Comparison of ENCODE assay signal across 9 cellular contexts in genomic region chr13:28754698-28755545, GRCh38. TPM values are rescaled to one million over a fixed set of nuclear protein-coding genes. Genes with fewer than 3 reads are reported as not detected.
DNase-seq lines count a peak whose midpoint lies in the region; ATAC-seq and TF ChIP-seq lines count a peak whose summit lies in the region.
"Had no signal": no experiment of that assay in that cellular context is flagged by ENCODE, and none has a peak within 500 bp of the region (broad histone marks: within the 10 kb centered on the region; RNA-seq: fewer than 3 reads in every experiment).

No MANE protein-coding gene starts in this region.

- POLR2A ChIA-PET in CD4-positive, alpha-beta T cell (lab: Charles Lee) = no interaction called here

- H3K36me3 ChIP-seq in KOPT-K1 (ENCODE audit: insufficient read depth, low read length) (no peaks in the 10 kb centered on the region), uterus (no peaks in the 10 kb centered on the region)
- H3K36me3 ChIP-seq: tibial nerve had no signal

- peak overlapping the region; percentile 49 for H3K27ac Mint-ChIP-seq in CD4-positive, alpha-beta T cell

- no peak overlapping the region for H3K27ac ChIP-seq in CD4-positive, alpha-beta T cell (ENCODE audit: low read depth, low read length)
- peak overlapping the region; percentile 42 for H3K27ac ChIP-seq in KOPT-K1 (ENCODE audit: low read depth, low read length, poor library complexity, severe bottlenecking)
- peak overlapping the region; percentile 21 to 69 for H3K27ac ChIP-seq in uterus

- intact Hi-C loops in CD4-positive, alpha-beta T cell (cut with DNase I, micrococcal nuclease) = no loop called here
- intact Hi-C loops in uterus (cut with DNase I; ENCODE audit: low total_unique reads) = no loop called here

- H3K36me3 Mint-ChIP-seq in CD4-positive, alpha-beta T cell (ENCODE audit: low read depth) = no peaks in the 10 kb centered on the region

- peaks cover 13% of the 10 kb centered on the region for H3K4me1 Mint-ChIP-seq in CD4-positive, alpha-beta T cell (ENCODE audit: low read depth)

- H3K4me3 Mint-ChIP-seq in CD4-positive, alpha-beta T cell = peak overlapping the region; percentile 63

- H3K4me1 ChIP-seq in uterus = no peaks in the 10 kb centered on the region

- H3K4me3 ChIP-seq in astrocyte of the spinal cord (ENCODE audit: low read depth, low read length) (no peak overlapping the region), uterus (peak overlapping the region in 1 of 2 donors; percentile 7)

- CTCF ChIA-PET in CD4-positive, alpha-beta T cell (lab: Charles Lee) = no interaction called here

- H3K9me3 ChIP-seq in CD4-positive, alpha-beta T cell (ENCODE audit: control insufficient read depth, low read length) = peaks cover 5% of the 10 kb centered on the region
- H3K9me3 ChIP-seq in KOPT-K1 (ENCODE audit: insufficient read depth, low read length, poor library complexity, severe bottlenecking) (peaks cover 30% of the 10 kb centered on the region), uterus (peaks cover 0 to 3% of the 10 kb centered on the region in 2 donors)

- TF ChIP-seq CTCF in CD4-positive, alpha-beta T cell (IDR thresholded peaks at IDR 0.05) = no peak
- no peak for TF ChIP-seq CTCF in astrocyte of the spinal cord (IDR thresholded peaks at IDR 0.05; ENCODE audit: low read depth, low read length)
- no peak for TF ChIP-seq CTCF in uterus (IDR thresholded peaks at IDR 0.05)

- no peak for TF ChIP-seq POLR2A in uterus (IDR thresholded peaks at IDR 0.05)

- H3K9me3 Mint-ChIP-seq in CD4-positive, alpha-beta T cell = peaks cover 7% of the 10 kb centered on the region

- in situ Hi-C loops in astrocyte of the spinal cord (cut with HindIII; ENCODE audit: low sequenced_read_pairs) = no loop called here

- no peaks in the 10 kb centered on the region for H3K27me3 Mint-ChIP-seq in CD4-positive, alpha-beta T cell

- no peak for DNase-seq in CD4-positive, alpha-beta T cell
- DNase-seq in astrocyte of the spinal cord (ENCODE audit: low read depth, low spot score) (peak; percentile 45), left kidney (ENCODE audit: low read depth, low spot score) (peak; percentile 42), uterus (peak in 1 of 2 donors; percentile 43), DMS79 treated with DMSO at 0.1 percent for 48 hours (lab: John Stamatoyannopoulos, UW) (no peak), SHP77 (lab: John Stamatoyannopoulos, UW) (no peak)

- H3K27me3 ChIP-seq in CD4-positive, alpha-beta T cell (ENCODE audit: control insufficient read depth, insufficient read depth, low read length) = no peaks in the 10 kb centered on the region
- peaks cover 0 to 4% of the 10 kb centered on the region in 2 donors for H3K27me3 ChIP-seq in uterus
- H3K27me3 ChIP-seq: tibial nerve had no signal

- no peak for ATAC-seq in CD4-positive, alpha-beta T cell (ENCODE audit: poor library complexity)
- ATAC-seq in HG02642 (IDR thresholded peaks at IDR 0.05; ENCODE audit: poor library complexity, unreplicated experiment) = no peak

RNA-seq across cellular contexts. Expression of gene SLC46A3, which starts 36.2 kb away (rescaled TPM):
- total RNA-seq in CD4-positive, alpha-beta T cell = 1 to 10 TPM; 6.3 to 7.4 TPM
- 10 to 100 TPM in 1 of 4 donors, 1 to 10 TPM in 3; 2.3 to 12.1 (median 5.9) TPM for total RNA-seq in uterus

Comparison
In these comparisons a context has a peak if more than half of its experiments do, and no peak if none do; other contexts are left out.
1. DNase-seq: peak in astrocyte of the spinal cord (single experiment) and left kidney (single experiment); none in CD4-positive, alpha-beta T cell (0 of 10), DMS79 treated with DMSO at 0.1 percent for 48 hours (single experiment) and SHP77 (0 of 2).